Comparison of ENCODE assay signal across 21 cellular contexts in the genomic region with DNA sequence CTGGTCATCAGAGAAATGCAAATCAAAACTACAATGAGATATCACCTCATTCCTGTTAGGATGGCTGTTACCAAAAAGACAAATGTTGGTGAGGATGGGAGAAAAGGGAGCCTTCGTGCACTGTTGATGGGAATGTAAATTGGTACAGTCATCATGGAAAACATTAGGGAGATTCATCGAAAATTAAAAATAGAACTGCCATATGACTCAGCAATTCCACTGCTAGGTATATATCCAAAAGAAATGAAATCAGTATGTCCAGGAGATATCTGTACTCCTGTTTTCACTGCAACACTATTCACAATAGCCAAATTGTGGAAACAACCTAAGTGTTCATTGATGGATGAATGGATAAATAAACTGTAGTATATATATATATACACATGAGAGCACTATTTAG.
"Had no signal": no experiment of that assay in that cellular context is flagged by ENCODE, and none has a peak within 500 bp of the region (broad histone marks: within the 10 kb centered on the region; RNA-seq: fewer than 3 reads in every experiment).

No MANE protein-coding gene starts in this region.

- FAIRE-seq: kidney, pancreas had no signal

- DNase-seq: effector memory CD8-positive, alpha-beta T cell; esophagus squamous epithelium; immature natural killer cell; kidney; left cardiac atrium; left ventricle myocardium superior; mesenchymal stem cell; naive B cell; occipital lobe; pancreas; right cardiac atrium; stimulated activated CD4-positive, alpha-beta T cell treated with anti-CD3 and anti-CD28 coated beads, Interleukin-4, amount 100 ng/mL, for 1 hour; stimulated activated CD8-positive, alpha-beta memory T cell treated with anti-CD3 and anti-CD28 coated beads, Interleukin-4, amount 100 ng/mL, for 48 hours; testis; upper lobe of right lung had no signal

- H3K27ac ChIP-seq: esophagus squamous epithelium, foreskin keratinocyte, pancreas, testis, tibial nerve, upper lobe of right lung, vagina had no signal

- H3K9me3 ChIP-seq: esophagus squamous epithelium, pancreas, testis, tibial nerve, upper lobe of right lung, vagina had no signal

- ATAC-seq: effector memory CD8-positive, alpha-beta T cell; foreskin keratinocyte; left cardiac atrium; left ventricle myocardium superior; pancreas; right cardiac atrium; stimulated activated memory B cell treated with anti-CD40 and anti-IgM and Interleukin-4, amounts not matched to agents 10 μg/mL and 1 μg/mL and 100 μg/mL, for 72 hours; upper lobe of right lung had no signal

- H3K4me2 ChIP-seq: smooth muscle cell had no signal

- H3K36me3 ChIP-seq: esophagus squamous epithelium, pancreas, tibial nerve, upper lobe of right lung, vagina had no signal

- H3K4me3 ChIP-seq: esophagus squamous epithelium, lung, pancreas, smooth muscle cell, testis, tibial nerve, upper lobe of right lung, vagina had no signal

- H3K27me3 ChIP-seq: esophagus squamous epithelium, foreskin keratinocyte, pancreas, testis, tibial nerve, upper lobe of right lung, vagina had no signal

- H3K4me1 ChIP-seq: foreskin keratinocyte, pancreas, testis, tibial nerve, upper lobe of right lung, vagina had no signal
